29 cellular contexts compared by ENCODE assay signal in genomic region chr17:49829026-49829425, GRCh38. TPM values are rescaled to one million over a fixed set of nuclear protein-coding genes. Genes with fewer than 3 reads are reported as not detected.
DNase-seq lines count a peak whose midpoint lies in the region; ATAC-seq and TF ChIP-seq lines count a peak whose summit lies in the region.
"Had no signal": no experiment of that assay in that cellular context is flagged by ENCODE, and none has a peak within 500 bp of the region (broad histone marks: within the 10 kb centered on the region; RNA-seq: fewer than 3 reads in every experiment).

No MANE protein-coding gene starts in this region.

- no peak overlapping the region for H2BK15ac ChIP-seq in mesenchymal stem cell (ENCODE audit: low read depth, poor library complexity, severe bottlenecking)

- H3K36me3 ChIP-seq in BLaER1 treated with 17β-estradiol and CSF1 and Interleukin-3, amounts not matched to agents 10 nM and 100 nM, result peaks cover 68 to 100% (median 99%) of the 10 kb centered on the region in 11 experiments
- H3K36me3 ChIP-seq in ascending aorta (peaks cover 35 to 62% of the 10 kb centered on the region in 2 donors), mesenchymal stem cell (ENCODE audit: control insufficient read depth in 1 of 2, insufficient read depth in 2 of 2, low read depth in 1 of 2, low read length in 2 of 2) (peaks cover 15 to 84% of the 10 kb centered on the region in 2 experiments)
- H3K36me3 ChIP-seq: neural progenitor cell had no signal

- H2BK120ac ChIP-seq in mesenchymal stem cell (ENCODE audit: low read depth, low read length), result no peak overlapping the region

- TF ChIP-seq CTCF in ascending aorta (IDR thresholded peaks at IDR 0.05), result no peak

- ATAC-seq in HG03457 (IDR thresholded peaks at IDR 0.05; ENCODE audit: unreplicated experiment), result no peak
- ATAC-seq: activated T-cell treated with anti-CD3 and anti-CD28 coated beads, Interleukin-2, amount 50 U/mL, for 4 hours; HepG2; stimulated activated naive B cell treated with anti-CD40 and anti-IgM and Interleukin-4, amounts not matched to agents 10 μg/mL and 1 μg/mL and 100 μg/mL, for 72 hours had no signal

- no peak overlapping the region for H3K23ac ChIP-seq in mesenchymal stem cell (ENCODE audit: low read length in 2 of 2)

- 96% methylated on average over 1 of the region's 2 CpGs for WGBS in mesenchymal stem cell

- H3K4me2 ChIP-seq in BLaER1 treated with 17β-estradiol and CSF1 and Interleukin-3, amounts not matched to agents 10 nM and 100 nM, result peak overlapping the region; percentile 5 to 72 (median 53); a peak in 20 of 22 replicates
- no peak overlapping the region for H3K4me2 ChIP-seq in mesenchymal stem cell (ENCODE audit: low read length, poor library complexity, severe bottlenecking)
- H3K4me2 ChIP-seq: neural progenitor cell had no signal

- intact Hi-C loops in ascending aorta (cut with DNase I), result no loop called here

- peaks cover 0 to 11% (median 3%) of the 10 kb centered on the region in 11 experiments; a peak in 8 of 22 replicates for H3K9me3 ChIP-seq in BLaER1 treated with 17β-estradiol and CSF1 and Interleukin-3, amounts not matched to agents 10 nM and 100 nM (replicated peaks in 1 of 11)
- H3K9me3 ChIP-seq in ascending aorta, result no peaks in the 10 kb centered on the region
- no peaks in the 10 kb centered on the region for H3K9me3 ChIP-seq in mesenchymal stem cell (ENCODE audit: control insufficient read depth, low read length)
- H3K9me3 ChIP-seq: body of pancreas, gastroesophageal sphincter, Peyer's patch, sigmoid colon, upper lobe of right lung had no signal

- no peak overlapping the region for H3K4me3 ChIP-seq in BLaER1 treated with 17β-estradiol and CSF1 and Interleukin-3, amounts not matched to agents 10 nM and 100 nM
- no peak overlapping the region for H3K4me3 ChIP-seq in ascending aorta
- H3K4me3 ChIP-seq in mesenchymal stem cell (ENCODE audit: insufficient read depth in 1 of 2, low read depth in 1 of 2, low read length in 2 of 2), result no peak overlapping the region
- H3K4me3 ChIP-seq: body of pancreas, gastroesophageal sphincter, neural progenitor cell, Peyer's patch, sigmoid colon, upper lobe of right lung had no signal

- peaks cover 12% of the 10 kb centered on the region for H3K79me1 ChIP-seq in mesenchymal stem cell (replicated peaks; ENCODE audit: low read length, poor library complexity, severe bottlenecking)

- H3K4me1 ChIP-seq in BLaER1 treated with 17β-estradiol and CSF1 and Interleukin-3, amounts not matched to agents 10 nM and 100 nM, result peaks cover 31 to 99% (median 58%) of the 10 kb centered on the region in 10 experiments
- H3K4me1 ChIP-seq in ascending aorta (peaks cover 6 to 18% of the 10 kb centered on the region in 2 donors), mesenchymal stem cell (ENCODE audit: control insufficient read depth, insufficient read depth, low read depth, low read length) (peaks cover 8% of the 10 kb centered on the region)
- H3K4me1 ChIP-seq: body of pancreas, Peyer's patch had no signal

- no peak overlapping the region for H2AFZ ChIP-seq in mesenchymal stem cell (ENCODE audit: low read depth, low read length)
- H2AFZ ChIP-seq: neural progenitor cell had no signal

- H3K14ac ChIP-seq in mesenchymal stem cell (ENCODE audit: low read length in 2 of 2), result no peak overlapping the region

- DNase-seq in A172 (ENCODE audit: low spot score) (peak; percentile 23), ascending aorta (ENCODE audit: low spot score in 2 of 2) (no peak), mesenchymal stem cell (no peak), GDM1 (lab: John Stamatoyannopoulos, UW) (no peak), LoVo (ENCODE audit: low spot score) (no peak), hepatic stellate cell (ENCODE audit: low spot score) (no peak)
- DNase-seq: activated CD4-positive, alpha-beta T cell treated with anti-CD3 and anti-CD28 coated beads, Interleukin-2, amount 50 U/mL, for 1 hour; activated T-cell treated with anti-CD3 and anti-CD28 coated beads, Interleukin-2, amount 50 U/mL, for 4 hours; body of pancreas; C1 segment of cervical spinal cord; H9; hypothalamus; Karpas-422; NCI-H1436 treated with DMSO at 0.1 percent for 48 hours; NCI-H446; NCI-H774; Peyer's patch; sigmoid colon; stimulated activated naive B cell treated with anti-CD40 and anti-IgM and Interleukin-4, amounts not matched to agents 10 μg/mL and 1 μg/mL and 100 μg/mL, for 72 hours; T1000; upper lobe of right lung; WERI-Rb-1 had no signal

- no peak overlapping the region for H4K91ac ChIP-seq in mesenchymal stem cell (ENCODE audit: low read length)

- H3K18ac ChIP-seq in mesenchymal stem cell (ENCODE audit: low read depth in 1 of 2, low read length in 2 of 2), result no peak overlapping the region

- H2BK12ac ChIP-seq in mesenchymal stem cell (ENCODE audit: low read length in 2 of 2), result no peak overlapping the region

- H3K9ac ChIP-seq in BLaER1 treated with 17β-estradiol and CSF1 and Interleukin-3, amounts not matched to agents 10 nM and 100 nM, result peak overlapping the region in 3 of 11 experiments; percentile 11 to 20 (median 17); a peak in 2 of 22 replicates
- H3K9ac ChIP-seq in mesenchymal stem cell (ENCODE audit: low read length), result no peak overlapping the region
- H3K9ac ChIP-seq: neural progenitor cell had no signal

- H4K20me1 ChIP-seq in BLaER1 treated with 17β-estradiol and CSF1 and Interleukin-3, amounts not matched to agents 10 nM and 100 nM, result no peaks in the 10 kb centered on the region

- H2BK5ac ChIP-seq in mesenchymal stem cell (ENCODE audit: low read depth, low read length, poor library complexity, severe bottlenecking), result no peak overlapping the region

- no peaks in the 10 kb centered on the region for H3K27me3 ChIP-seq in BLaER1 treated with 17β-estradiol and CSF1 and Interleukin-3, amounts not matched to agents 10 nM and 100 nM
- no peaks in the 10 kb centered on the region for H3K27me3 ChIP-seq in ascending aorta
- H3K27me3 ChIP-seq in mesenchymal stem cell (ENCODE audit: control insufficient read depth in 1 of 2, insufficient read depth in 1 of 2, low read length in 2 of 2), result no peaks in the 10 kb centered on the region
- H3K27me3 ChIP-seq: body of pancreas, gastroesophageal sphincter, neural progenitor cell, Peyer's patch, sigmoid colon, upper lobe of right lung had no signal

- no peak overlapping the region for H3K4ac ChIP-seq in mesenchymal stem cell (ENCODE audit: low read depth in 1 of 2, low read length in 2 of 2)

- H4K8ac ChIP-seq in mesenchymal stem cell (ENCODE audit: low read length), result no peak overlapping the region

- H3K27ac ChIP-seq in BLaER1 treated with 17β-estradiol and CSF1 and Interleukin-3, amounts not matched to agents 10 nM and 100 nM, result peak overlapping the region in 10 of 11 experiments; percentile 31 to 74 (median 57); a peak in 18 of 22 replicates
- peak overlapping the region; percentile 46 to 53 for H3K27ac ChIP-seq in ascending aorta
- peak overlapping the region; percentile 92 for H3K27ac ChIP-seq in mesenchymal stem cell (ENCODE audit: low read length, poor library complexity, severe bottlenecking)
- H3K27ac ChIP-seq: body of pancreas, neural progenitor cell, Peyer's patch, upper lobe of right lung, WERI-Rb-1 had no signal

- H2AK5ac ChIP-seq in mesenchymal stem cell (ENCODE audit: low read length, severe bottlenecking), result no peak overlapping the region

RNA-seq across cellular contexts. Expression of gene TAC4, which starts 18.8 kb away (rescaled TPM):
- total RNA-seq in A172 (2014; rRNA removed; shearing (Covaris generic)), result not detected in 2 replicates
- not detected for total RNA-seq in ascending aorta
- polyA plus RNA-seq in mesenchymal stem cell (2013, experiment 1 of 2), result not detected
- polyA plus RNA-seq in mesenchymal stem cell (2013, experiment 2 of 2), result not detected
- total RNA-seq: activated T-cell treated with anti-CD3 and anti-CD28 coated beads, Interleukin-2, amount 50 U/mL, for 4 hours; body of pancreas; dermis microvascular lymphatic vessel endothelial cell; gastroesophageal sphincter; H9; HepG2; Peyer's patch; progenitor cell of endocrine pancreas; sigmoid colon; upper lobe of right lung had no signal
- polyA plus RNA-seq: HepG2 had no signal

RNA-seq across cellular contexts. Expression of gene KAT7, which starts 40.5 kb away (rescaled TPM):
- total RNA-seq in A172 (2014; rRNA removed; shearing (Covaris generic)), result 30.3 and 33.4 TPM in 2 replicates
- 46.6 TPM for total RNA-seq in ascending aorta
- 22.5 TPM for polyA plus RNA-seq in mesenchymal stem cell (2013, experiment 1 of 2)
- 25.7 TPM for polyA plus RNA-seq in mesenchymal stem cell (2013, experiment 2 of 2)
